ENCODE assay signal across 8 cellular contexts in genomic region chr11:534592-535518, GRCh38. TPM values are rescaled to one million over a fixed set of nuclear protein-coding genes. Genes with fewer than 3 reads are reported as not detected.
DNase-seq lines count a peak whose midpoint lies in the region; ATAC-seq and TF ChIP-seq lines count a peak whose summit lies in the region.

No MANE protein-coding gene starts in this region.

- intact Hi-C loops in upper lobe of right lung (cut with DNase I): no loop called here

- H3K9me3 ChIP-seq in mesodermal cell (ENCODE audit: control insufficient read depth, low read length) (no peaks in the 10 kb centered on the region), upper lobe of right lung (no peaks in the 10 kb centered on the region)

- peaks cover 35% of the 10 kb centered on the region for H3K36me3 ChIP-seq in mesodermal cell (ENCODE audit: control insufficient read depth, insufficient read depth, low read length)
- peaks cover 27% of the 10 kb centered on the region for H3K36me3 ChIP-seq in upper lobe of right lung

- H3K9me3 Mint-ChIP-seq in T-cell: no peaks in the 10 kb centered on the region

- H3K4me3 Mint-ChIP-seq in T-cell: peak overlapping the region; percentile 64 to 69 (median 68)

- ATAC-seq in HG03045 (IDR thresholded peaks at IDR 0.05; ENCODE audit: unreplicated experiment) (peak; percentile 11), T-cell (replicated peaks in 1 of 4) (peak in 3 of 4 experiments; percentile 26 to 28 (median 26)), upper lobe of right lung (peak; percentile 4)

- H3K27me3 ChIP-seq in upper lobe of right lung: no peaks in the 10 kb centered on the region

- no peak overlapping the region for H3K27ac ChIP-seq in mesodermal cell (ENCODE audit: low read depth, low read length, severe bottlenecking)
- H3K27ac ChIP-seq in upper lobe of right lung: peak overlapping the region; percentile 82

- H3K36me3 Mint-ChIP-seq in T-cell: peaks cover 6% of the 10 kb centered on the region

- peaks cover 5 to 29% (median 23%) of the 10 kb centered on the region in 3 donors for H3K4me1 Mint-ChIP-seq in T-cell

- H3K4me1 ChIP-seq in mesodermal cell (ENCODE audit: control insufficient read depth, insufficient read depth, low read length, poor library complexity, severe bottlenecking) (peaks cover 8% of the 10 kb centered on the region), upper lobe of right lung (peaks cover 31% of the 10 kb centered on the region)

- no peaks in the 10 kb centered on the region for H3K27me3 Mint-ChIP-seq in T-cell

- peak overlapping the region; percentile 80 for H3K4me3 ChIP-seq in mesodermal cell (ENCODE audit: extremely low read depth, insufficient read depth, low read length, poor library complexity, severe bottlenecking)
- peak overlapping the region; percentile 92 for H3K4me3 ChIP-seq in upper lobe of right lung

- no peak overlapping the region for H3K27ac Mint-ChIP-seq in T-cell

- no peak for TF ChIP-seq CTCF in upper lobe of right lung (IDR thresholded peaks at IDR 0.05)

- POLR2A ChIA-PET in T-cell (lab: Charles Lee): interaction anchor here in 1 of 2 donors (0.6 kb wide), 1 partner anchor 132 kb away, joined by 3 read pairs; no protein-coding TSS in a partner anchor

- CTCF ChIA-PET in T-cell (lab: Charles Lee): interaction anchor here in 1 of 2 donors (1.2 kb wide), 1 partner anchor 16 kb away, joined by 3 read pairs; no protein-coding TSS in a partner anchor

- WGBS in mesodermal cell (ENCODE audit: insufficient coverage in 2 of 2), 2 experiments: 3 to 6% methylated on average over 51 to 90 of the region's 115 CpGs

- DNase-seq in DMS153 (lab: John Stamatoyannopoulos, UW): peak; percentile 29
- DNase-seq in DMS153 treated with DMSO at 0.1 percent for 48 hours (lab: John Stamatoyannopoulos, UW; ENCODE audit: unreplicated experiment): no peak
- DNase-seq in T-cell: peak in 7 of 34 experiments; percentile 20 to 41 (median 30)
- peak; percentile 57 for DNase-seq in dermis blood vessel endothelial cell
- peak; percentile 83 for DNase-seq in upper lobe of right lung
- no peak for DNase-seq in NCI-H524 treated with DMSO at 0.1 percent for 48 hours (lab: John Stamatoyannopoulos, UW)

RNA-seq across cellular contexts. Expression of gene HRAS, which starts 0.5 kb away (rescaled TPM):
- total RNA-seq in T-cell (10 to 100 TPM; 27.6 to 53.4 (median 47.6) TPM), dermis blood vessel endothelial cell (51.6 and 70.2 TPM in 2 replicates), upper lobe of right lung (55.5 TPM)
- polyA plus RNA-seq in mesodermal cell (2013, experiment 1 of 2): 44.8 TPM
- polyA plus RNA-seq in mesodermal cell (2013, experiment 2 of 2): 42.3 TPM

RNA-seq across cellular contexts. Expression of gene LRRC56, which starts 2.5 kb away (rescaled TPM):
- 1 to 10 TPM; 3.4 to 6.1 (median 5.6) TPM for total RNA-seq in T-cell
- 0.56 and 0.68 TPM in 2 replicates for total RNA-seq in dermis blood vessel endothelial cell
- 0.77 TPM for polyA plus RNA-seq in mesodermal cell (2013, experiment 1 of 2)
- 0.66 TPM for polyA plus RNA-seq in mesodermal cell (2013, experiment 2 of 2)
- 3.2 TPM for total RNA-seq in upper lobe of right lung

RNA-seq across cellular contexts. Expression of gene LMNTD2, which starts 25.7 kb away (rescaled TPM):
- 10 to 100 TPM in 1 of 5 donors, 1 to 10 TPM in 4; 5.1 to 13.4 (median 8.8) TPM for total RNA-seq in T-cell
- total RNA-seq in dermis blood vessel endothelial cell: 1.3 and 2.6 TPM in 2 replicates
- polyA plus RNA-seq in mesodermal cell (2013, experiment 1 of 2): 1.3 TPM
- 1.3 TPM for polyA plus RNA-seq in mesodermal cell (2013, experiment 2 of 2)
- total RNA-seq in upper lobe of right lung: 5.9 TPM

RNA-seq across cellular contexts. Expression of gene RASSF7, which starts 25.9 kb away (rescaled TPM):
- 10 to 100 TPM; 23.2 to 68.4 (median 63.4) TPM for total RNA-seq in T-cell
- 21.3 and 25.2 TPM in 2 replicates for total RNA-seq in dermis blood vessel endothelial cell
- polyA plus RNA-seq in mesodermal cell (2013, experiment 1 of 2): 5.1 TPM
- 3.9 TPM for polyA plus RNA-seq in mesodermal cell (2013, experiment 2 of 2)
- total RNA-seq in upper lobe of right lung: 76.7 TPM

RNA-seq across cellular contexts. Expression of gene RNH1, which starts 27.8 kb away (rescaled TPM):
- total RNA-seq in T-cell (100 to 1,000 TPM; 126 to 141 (median 131) TPM), dermis blood vessel endothelial cell (257 and 310 TPM in 2 replicates), upper lobe of right lung (245 TPM)
- polyA plus RNA-seq in mesodermal cell (2013, experiment 1 of 2): 57.8 TPM
- 50.6 TPM for polyA plus RNA-seq in mesodermal cell (2013, experiment 2 of 2)

Comparison
In these comparisons a context has a peak if more than half of its experiments do, and no peak if none do; other contexts are left out.
1. DNase-seq: peak in DMS153 (single experiment), dermis blood vessel endothelial cell (single experiment) and upper lobe of right lung (single experiment); none in DMS153 treated with DMSO at 0.1 percent for 48 hours (single experiment) and NCI-H524 treated with DMSO at 0.1 percent for 48 hours (single experiment).
2. Peak in every context shown above with its lines, with median percentiles within 50 percentile points of each other: ATAC-seq.